31 cellular contexts compared by ENCODE assay signal in the genomic region with DNA sequence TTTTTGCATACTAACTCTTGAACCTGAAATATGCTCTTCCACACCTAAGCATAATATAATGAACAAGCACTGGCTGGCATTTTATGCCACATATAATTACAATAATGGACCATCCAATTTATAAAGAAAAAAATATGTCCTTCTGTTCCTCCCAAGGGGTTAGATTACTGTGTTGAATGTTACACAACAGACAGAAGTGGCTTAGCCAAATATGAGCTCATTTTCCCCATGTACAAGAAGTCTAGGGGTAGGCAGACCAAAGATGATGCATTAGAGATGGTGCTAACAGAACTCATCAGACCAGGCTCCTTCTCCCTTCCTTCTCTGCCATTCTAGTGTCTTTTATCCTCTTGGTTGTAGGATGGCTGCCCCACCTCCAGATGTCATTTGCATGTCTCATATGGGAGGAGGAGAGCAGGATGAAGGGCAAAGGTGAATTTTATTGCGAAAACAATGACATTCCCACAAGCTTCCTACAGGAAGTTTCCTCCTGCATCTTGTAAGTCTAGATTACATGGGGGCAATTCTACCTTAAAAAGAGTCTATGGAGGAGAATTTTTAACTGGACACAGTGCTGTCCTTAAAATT. TPM values are rescaled to one million over a fixed set of nuclear protein-coding genes. Genes with fewer than 3 reads are reported as not detected.
DNase-seq lines count a peak whose midpoint lies in the region; ATAC-seq and TF ChIP-seq lines count a peak whose summit lies in the region.
"Had no signal": no experiment of that assay in that cellular context is flagged by ENCODE, and none has a peak within 500 bp of the region (broad histone marks: within the 10 kb centered on the region; RNA-seq: fewer than 3 reads in every experiment).

No MANE protein-coding gene starts in this region.

- DNase-seq in Daoy (ENCODE audit: low read depth) (peak; percentile 6), HT-29 (ENCODE audit: low spot score) (peak; percentile 60), cardiac fibroblast (ENCODE audit: low read depth in 2 of 2) (peak; percentile 14 to 62), iris pigment epithelial cell (ENCODE audit: low read depth) (peak; percentile 23), T-helper 9 cell (no peak), Calu3 (no peak), SK-N-DZ (ENCODE audit: low spot score) (no peak)
- DNase-seq: ACHN; activated CD4-positive, alpha-beta T cell treated with anti-CD3 and anti-CD28 coated beads for 4 hours; activated CD8-positive, alpha-beta memory T cell treated with anti-CD3 and anti-CD28 coated beads for 24 hours; CD4-positive, alpha-beta memory T cell; EL; heart left ventricle; IMR-90; kidney; midbrain; naive thymus-derived CD4-positive, alpha-beta T cell; NCI-H1092; NCI-H1694 treated with DMSO at 0.1 percent for 48 hours; NCI-H524; NK-92 treated with Interleukin-12 subunit alpha and Interleukin-12 subunit beta, amount 100 ng/mL, for 24 hours; PC-9; stimulated activated CD4-positive, alpha-beta T cell treated with anti-CD3 and anti-CD28 coated beads, Interleukin-4, amount 100 ng/mL, for 4 hours had no signal

- no TSS peak for BruUV-seq in Calu3 (replicated peaks; lab: Mats Ljungman, UMichigan)

- no peaks in the 10 kb centered on the region for H3K9me3 Mint-ChIP-seq in Calu3 (ENCODE audit: low read depth, unreplicated experiment)
- H3K9me3 Mint-ChIP-seq: activated naive CD4-positive, alpha-beta T cell treated with anti-CD3 and anti-CD28 coated beads, Interleukin-2, amount 50 U/mL, for 24 hours; CD4-positive, alpha-beta memory T cell; type B pancreatic cell had no signal

- H3K36me3 Mint-ChIP-seq in Calu3 (ENCODE audit: insufficient read depth, unreplicated experiment), result no peaks in the 10 kb centered on the region
- H3K36me3 Mint-ChIP-seq: activated naive CD4-positive, alpha-beta T cell treated with anti-CD3 and anti-CD28 coated beads, Interleukin-2, amount 50 U/mL, for 24 hours; CD4-positive, alpha-beta memory T cell; naive thymus-derived CD4-positive, alpha-beta T cell; type B pancreatic cell had no signal

- TF ChIP-seq CTCF in cardiac fibroblast (IDR thresholded peaks at IDR 0.05; ENCODE audit: low read depth, low read length) (no peak), Calu3 (IDR thresholded peaks at IDR 0.05; ENCODE audit: unreplicated experiment) (no peak)

- H3K27me3 Mint-ChIP-seq in Calu3 (ENCODE audit: unreplicated experiment), result no peaks in the 10 kb centered on the region
- H3K27me3 Mint-ChIP-seq: B cell had no signal

- H3K4me3 Mint-ChIP-seq in Calu3 (ENCODE audit: low read depth, unreplicated experiment), result no peak overlapping the region
- H3K4me3 Mint-ChIP-seq: activated naive CD4-positive, alpha-beta T cell treated with anti-CD3 and anti-CD28 coated beads, Interleukin-2, amount 50 U/mL, for 24 hours; B cell; CD4-positive, alpha-beta memory T cell; naive thymus-derived CD4-positive, alpha-beta T cell; type B pancreatic cell had no signal

- H3K4me3 ChIP-seq in cardiac fibroblast (replicated peaks in 1 of 2; ENCODE audit: low read depth in 2 of 2, low read length in 2 of 2), result no peak overlapping the region
- H3K4me3 ChIP-seq: HAP-1, heart left ventricle, PC-9, prostate gland had no signal

- no peak for ATAC-seq in GM21529 (IDR thresholded peaks at IDR 0.05; ENCODE audit: unreplicated experiment)
- ATAC-seq: naive thymus-derived CD4-positive, alpha-beta T cell; Right ventricle myocardium inferior; sciatic nerve had no signal

- H3K27ac Mint-ChIP-seq in Calu3 (ENCODE audit: unreplicated experiment), result no peak overlapping the region
- H3K27ac Mint-ChIP-seq: activated naive CD4-positive, alpha-beta T cell treated with anti-CD3 and anti-CD28 coated beads, Interleukin-2, amount 50 U/mL, for 24 hours; B cell; naive thymus-derived CD4-positive, alpha-beta T cell; type B pancreatic cell had no signal

- intact Hi-C loops in Calu3 (cut with micrococcal nuclease; ENCODE audit: unreplicated experiment), result no loop called here

- peaks cover 8% of the 10 kb centered on the region for H3K4me1 Mint-ChIP-seq in Calu3 (ENCODE audit: low read depth, unreplicated experiment)
- H3K4me1 Mint-ChIP-seq: activated naive CD4-positive, alpha-beta T cell treated with anti-CD3 and anti-CD28 coated beads, Interleukin-2, amount 50 U/mL, for 24 hours had no signal

- CTCF ChIA-PET in Calu3 (lab: Charles Lee), result interaction anchor here (0.6 kb wide), 1 partner anchor 21 kb away, joined by 3 read pairs; no protein-coding TSS in a partner anchor

RNA-seq across cellular contexts. Expression of gene SLC2A13, which starts 43.9 kb away (rescaled TPM):
- 4.7 and 8.5 TPM in 2 replicates for total RNA-seq in Daoy (2014; rRNA removed; shearing (Covaris generic))
- 3.2 and 3.5 TPM in 2 replicates for total RNA-seq in HT-29 (2014; rRNA removed; shearing (Covaris generic))
- 8.4 and 9.4 TPM in 2 replicates for total RNA-seq in Calu3 (2022)
- polyA plus RNA-seq in SK-N-DZ (2014; cell fraction: cytosol; rRNA removed), result 6.2 and 8.6 TPM in 2 replicates
- 8.0 and 8.3 TPM in 2 replicates for polyA plus RNA-seq in SK-N-DZ (2014; cell fraction: nucleus; rRNA removed)

Comparison
In these comparisons a context has a peak if more than half of its experiments do, and no peak if none do; other contexts are left out.
1. DNase-seq: peak in Daoy (single experiment), HT-29 (single experiment), cardiac fibroblast (2 of 2) and iris pigment epithelial cell (single experiment); none in T-helper 9 cell (single experiment), Calu3 (single experiment) and SK-N-DZ (single experiment).